In the genomic region with DNA sequence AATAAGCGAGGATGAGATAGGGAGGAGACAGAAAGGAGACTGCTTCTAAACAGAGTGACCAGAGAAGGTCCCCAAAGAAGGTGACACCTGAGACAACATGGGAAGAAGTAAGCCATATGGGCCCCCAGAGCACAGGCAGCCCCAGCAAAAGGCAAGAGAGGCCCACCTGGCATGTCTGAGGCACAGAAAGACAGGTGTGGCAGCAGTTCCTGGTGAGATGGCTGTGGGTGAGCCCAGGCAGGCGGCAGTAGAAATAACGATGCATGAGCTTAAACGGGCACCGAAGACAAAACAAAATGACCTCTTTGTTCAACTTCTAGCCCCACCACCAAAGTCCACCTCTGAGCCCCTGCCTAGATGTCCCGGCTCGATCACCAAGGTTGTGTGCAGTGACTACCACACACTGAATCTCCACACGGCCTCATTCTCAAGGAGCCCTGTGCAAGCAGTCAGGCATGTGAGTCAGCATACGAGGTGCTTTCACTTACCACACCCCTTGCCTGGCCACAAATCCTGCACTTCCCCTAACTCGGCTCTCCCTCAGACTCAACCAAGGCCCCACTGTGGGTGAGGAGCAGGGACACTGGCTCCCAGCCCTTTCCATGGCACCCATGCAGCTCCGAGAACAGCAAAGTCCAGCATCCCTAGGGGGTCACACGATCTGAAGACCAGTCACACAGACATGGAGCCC, we compare ENCODE assay signal across 8 cellular contexts.
DNase-seq lines count a peak whose midpoint lies in the region; ATAC-seq and TF ChIP-seq lines count a peak whose summit lies in the region.

No MANE protein-coding gene starts in this region.

- H3K9me3 Mint-ChIP-seq in natural killer cell: no peaks in the 10 kb centered on the region

- H3K36me3 Mint-ChIP-seq in T-helper 17 cell (ENCODE audit: low read depth) (no peaks in the 10 kb centered on the region), natural killer cell (no peaks in the 10 kb centered on the region)

- peak overlapping the region; percentile 5; the same call in 1 of the 2 replicates for H3K27ac ChIP-seq in C4-2B

- intact Hi-C loops in natural killer cell (cut with micrococcal nuclease): no loop called here

- DNase-seq in HFF-Myc (ENCODE audit: extremely low read depth, low read depth): peak; percentile 56
- DNase-seq in T-helper 17 cell: no peak
- DNase-seq in dermis blood vessel endothelial cell: peak; percentile 68
- no peak for DNase-seq in natural killer cell
- DNase-seq in COR-L47 (lab: John Stamatoyannopoulos, UW): no peak
- DNase-seq in DMS153 (lab: John Stamatoyannopoulos, UW): no peak

- H3K27me3 Mint-ChIP-seq in T-helper 17 cell (no peaks in the 10 kb centered on the region), natural killer cell (ENCODE audit: low read depth in 2 of 2) (no peaks in the 10 kb centered on the region)

- ATAC-seq in T-helper 17 cell (peak; percentile 70), natural killer cell (peak; percentile 70 to 83 (median 82)), GM19395 (IDR thresholded peaks at IDR 0.05; ENCODE audit: unreplicated experiment) (no peak)

- no peak overlapping the region for H3K4me3 ChIP-seq in HFF-Myc (replicated peaks; ENCODE audit: low read depth, low read length)

- peak overlapping the region; percentile 52 for H3K4me3 Mint-ChIP-seq in T-helper 17 cell
- H3K4me3 Mint-ChIP-seq in natural killer cell: no peak overlapping the region

- H3K4me1 Mint-ChIP-seq in T-helper 17 cell: peaks cover 55% of the 10 kb centered on the region
- H3K4me1 Mint-ChIP-seq in natural killer cell: peaks cover 53 to 54% of the 10 kb centered on the region in 2 donors

- no peak for TF ChIP-seq CTCF in C4-2B (conservative IDR thresholded peaks at IDR 0.05)
- TF ChIP-seq CTCF in HFF-Myc (IDR thresholded peaks at IDR 0.05; ENCODE audit: low read depth, low read length, missing control alignments): no peak
- no peak for TF ChIP-seq CTCF in natural killer cell (IDR thresholded peaks at IDR 0.05)

- H3K9me3 ChIP-seq in T-helper 17 cell (ENCODE audit: control insufficient read depth, low read length, poor library complexity, severe bottlenecking): no peaks in the 10 kb centered on the region

- peak overlapping the region; percentile 83 for H3K27ac Mint-ChIP-seq in T-helper 17 cell
- peak overlapping the region in 1 of 2 donors; percentile 20 for H3K27ac Mint-ChIP-seq in natural killer cell

Comparison
In these comparisons a context has a peak if more than half of its experiments do, and no peak if none do; other contexts are left out.
1. DNase-seq: peak in HFF-Myc (single experiment) and dermis blood vessel endothelial cell (single experiment); none in T-helper 17 cell (0 of 3), natural killer cell (single experiment), COR-L47 (single experiment) and DMS153 (single experiment).